ENCODE assay signal across 34 cellular contexts in genomic region chr1:25948641-25949040, GRCh38.
"Had no signal": no experiment of that assay in that cellular context is flagged by ENCODE, and none has a peak within 500 bp of the region (broad histone marks: within the 10 kb centered on the region; RNA-seq: fewer than 3 reads in every experiment).

No MANE protein-coding gene starts in this region.

- H3K27ac Mint-ChIP-seq: activated B cell treated with CpG ODN at 0.5 μM for 24 hours; activated CD4-positive, alpha-beta memory T cell treated with anti-CD3 and anti-CD28 coated beads, Interleukin-2, amount 10 ng/mL, durations not matched to agents 7 days and 5 days; activated CD4-positive, alpha-beta T cell treated with anti-CD3 and anti-CD28 coated beads, Interleukin-2, amount 10 ng/mL, durations not matched to agents 24 days and 14 days; activated CD8-positive, alpha-beta memory T cell treated with anti-CD3 and anti-CD28 coated beads, Interleukin-2, amount 10 ng/mL, durations not matched to agents 7 days and 5 days; activated CD8-positive, alpha-beta T cell treated with anti-CD3 and anti-CD28 coated beads, Interleukin-2, amount 10 ng/mL, durations not matched to agents 7 days and 5 days; activated naive CD4-positive, alpha-beta T cell treated with anti-CD3 and anti-CD28 coated beads, Interleukin-2, amount 10 ng/mL, durations not matched to agents 7 days and 5 days; activated naive CD4-positive, alpha-beta T cell treated with anti-CD3 and anti-CD28 coated beads, Interleukin-2, amount 50 U/mL, for 24 hours; activated naive CD8-positive, alpha-beta T cell; activated naive CD8-positive, alpha-beta T cell treated with anti-CD3 and anti-CD28 coated beads, Interleukin-2, amount 10 ng/mL, durations not matched to agents 7 days and 5 days; activated naive CD8-positive, alpha-beta T cell treated with anti-CD3 and anti-CD28 coated beads, Interleukin-2, amount 50 U/mL, for 24 hours; activated T-cell treated with anti-CD3 and anti-CD28 coated beads, Interleukin-2, amount 50 U/mL, for 24 hours; activated T-helper 2 cell treated with anti-CD3 and anti-CD28 coated beads, Interferon-gamma antibody, Interleukin-2, Interleukin-4, amounts not matched to agents 10 μg/mL and 5 μg/mL and 100 μg/mL, durations not matched to agents 14 hours and 24 hours and 36 hours; T-helper 1 cell treated with Interleukin-12 subunit alpha and Interleukin-12 subunit beta and Interleukin-4 antibody, amounts not matched to agents 30 μg/mL and 1 μg/mL, for 36 hours; T-helper 2 cell treated with Interferon-gamma antibody and Interleukin-4, amounts not matched to agents 5 μg/mL and 100 μg/mL, for 36 hours had no signal

- H3K27ac ChIP-seq: body of pancreas, brain microvascular endothelial cell, breast epithelium, VCaP had no signal

- H3K9me3 Mint-ChIP-seq: activated CD4-positive, alpha-beta memory T cell treated with anti-CD3 and anti-CD28 coated beads, Interleukin-2, amount 10 ng/mL, durations not matched to agents 7 days and 5 days; activated naive CD4-positive, alpha-beta T cell treated with anti-CD3 and anti-CD28 coated beads, Interleukin-2, amount 50 U/mL, for 24 hours had no signal

- H3K4me1 ChIP-seq: body of pancreas, breast epithelium had no signal

- H3K4me3 ChIP-seq: body of pancreas, breast epithelium had no signal

- DNase-seq: activated B cell treated with CpG ODN at 0.5 μM for 24 hours; activated CD4-positive, alpha-beta memory T cell treated with anti-CD3 and anti-CD28 coated beads, Interleukin-2, amount 10 ng/mL, durations not matched to agents 7 days and 5 days; activated CD4-positive, alpha-beta T cell treated with anti-CD3 and anti-CD28 coated beads for 4 hours; activated CD4-positive, alpha-beta T cell treated with anti-CD3 and anti-CD28 coated beads, Interleukin-2, amount 10 ng/mL, durations not matched to agents 24 days and 14 days; activated CD4-positive, alpha-beta T cell treated with anti-CD3 and anti-CD28 coated beads, Interleukin-2, amount 50 U/mL, for 1 hour; activated CD4-positive, alpha-beta T cell treated with anti-CD3 and anti-CD28 coated beads, Interleukin-2, amount 50 U/mL, for 4 hours; activated CD4-positive, CD25-positive, alpha-beta regulatory T cell treated with anti-CD3 and anti-CD28 coated beads, Interleukin-2, amount 50 U/mL, for 72 hours; activated CD8-positive, alpha-beta memory T cell treated with anti-CD3 and anti-CD28 coated beads for 24 hours; activated CD8-positive, alpha-beta memory T cell treated with anti-CD3 and anti-CD28 coated beads, Interleukin-2, amount 10 ng/mL, durations not matched to agents 7 days and 5 days; activated CD8-positive, alpha-beta memory T cell treated with anti-CD3 and anti-CD28 coated beads, Interleukin-2, amount 50 U/mL, for 48 hours; activated CD8-positive, alpha-beta T cell treated with anti-CD3 and anti-CD28 coated beads, Interleukin-2, amount 10 ng/mL, durations not matched to agents 7 days and 5 days; activated effector memory CD4-positive, alpha-beta T cell treated with Interleukin-2 at 50 U/mL for 16 hours; activated gamma-delta T cell; activated naive CD4-positive, alpha-beta T cell treated with anti-CD3 and anti-CD28 coated beads, Interleukin-2, amount 10 ng/mL, durations not matched to agents 7 days and 5 days; activated naive CD4-positive, alpha-beta T cell treated with Interleukin-2 at 50 U/mL for 16 hours; activated naive CD8-positive, alpha-beta T cell treated with anti-CD3 and anti-CD28 coated beads, Interleukin-2, amount 10 ng/mL, durations not matched to agents 7 days and 5 days; activated naive CD8-positive, alpha-beta T cell treated with anti-CD3 and anti-CD28 coated beads, Interleukin-2, amount 50 U/mL, for 24 hours; activated T-cell treated with anti-CD3 and anti-CD28 coated beads, Interleukin-2, amount 50 U/mL, for 24 hours; activated T-cell treated with anti-CD3 and anti-CD28 coated beads, Interleukin-2, amount 50 U/mL, for 48 hours; amniotic stem cell; aorta; body of pancreas; brain microvascular endothelial cell; central memory CD4-positive, alpha-beta T cell; T-helper 1 cell; T-helper 2 cell; T-helper 9 cell had no signal

- H3K27me3 ChIP-seq: body of pancreas, brain microvascular endothelial cell, breast epithelium had no signal

- H3K4me3 Mint-ChIP-seq: activated B cell treated with CpG ODN at 0.5 μM for 24 hours; activated CD4-positive, alpha-beta memory T cell treated with anti-CD3 and anti-CD28 coated beads, Interleukin-2, amount 10 ng/mL, durations not matched to agents 7 days and 5 days; activated CD4-positive, alpha-beta T cell treated with anti-CD3 and anti-CD28 coated beads, Interleukin-2, amount 10 ng/mL, durations not matched to agents 24 days and 14 days; activated CD8-positive, alpha-beta memory T cell treated with anti-CD3 and anti-CD28 coated beads, Interleukin-2, amount 10 ng/mL, durations not matched to agents 7 days and 5 days; activated CD8-positive, alpha-beta T cell treated with anti-CD3 and anti-CD28 coated beads, Interleukin-2, amount 10 ng/mL, durations not matched to agents 7 days and 5 days; activated naive CD4-positive, alpha-beta T cell treated with anti-CD3 and anti-CD28 coated beads, Interleukin-2, amount 10 ng/mL, durations not matched to agents 7 days and 5 days; activated naive CD4-positive, alpha-beta T cell treated with anti-CD3 and anti-CD28 coated beads, Interleukin-2, amount 50 U/mL, for 24 hours; activated naive CD8-positive, alpha-beta T cell; activated naive CD8-positive, alpha-beta T cell treated with anti-CD3 and anti-CD28 coated beads, Interleukin-2, amount 10 ng/mL, durations not matched to agents 7 days and 5 days; activated naive CD8-positive, alpha-beta T cell treated with anti-CD3 and anti-CD28 coated beads, Interleukin-2, amount 50 U/mL, for 24 hours; activated T-cell treated with anti-CD3 and anti-CD28 coated beads, Interleukin-2, amount 50 U/mL, for 24 hours; T-helper 1 cell treated with Interleukin-12 subunit alpha and Interleukin-12 subunit beta and Interleukin-4 antibody, amounts not matched to agents 30 μg/mL and 1 μg/mL, for 36 hours; T-helper 2 cell treated with Interferon-gamma antibody and Interleukin-4, amounts not matched to agents 5 μg/mL and 100 μg/mL, for 36 hours had no signal

- ATAC-seq: activated CD8-positive, alpha-beta memory T cell treated with anti-CD3 and anti-CD28 coated beads, Interleukin-2, amount 10 ng/mL, durations not matched to agents 7 days and 5 days; activated CD8-positive, alpha-beta T cell treated with anti-CD3 and anti-CD28 coated beads, Interleukin-2, amount 10 ng/mL, durations not matched to agents 7 days and 5 days; activated naive CD8-positive, alpha-beta T cell treated with anti-CD3 and anti-CD28 coated beads, Interleukin-2, amount 50 U/mL, for 24 hours; body of pancreas had no signal

- H3K36me3 Mint-ChIP-seq: activated CD8-positive, alpha-beta memory T cell treated with anti-CD3 and anti-CD28 coated beads, Interleukin-2, amount 10 ng/mL, durations not matched to agents 7 days and 5 days; activated naive CD4-positive, alpha-beta T cell treated with anti-CD3 and anti-CD28 coated beads, Interleukin-2, amount 10 ng/mL, durations not matched to agents 7 days and 5 days; activated naive CD4-positive, alpha-beta T cell treated with anti-CD3 and anti-CD28 coated beads, Interleukin-2, amount 50 U/mL, for 24 hours; activated naive CD8-positive, alpha-beta T cell treated with anti-CD3 and anti-CD28 coated beads, Interleukin-2, amount 10 ng/mL, durations not matched to agents 7 days and 5 days had no signal

- H3K27me3 Mint-ChIP-seq: activated B cell treated with CpG ODN at 0.5 μM for 24 hours; activated CD4-positive, alpha-beta memory T cell treated with anti-CD3 and anti-CD28 coated beads, Interleukin-2, amount 10 ng/mL, durations not matched to agents 7 days and 5 days; activated CD4-positive, alpha-beta T cell treated with anti-CD3 and anti-CD28 coated beads, Interleukin-2, amount 10 ng/mL, durations not matched to agents 24 days and 14 days; activated CD8-positive, alpha-beta memory T cell treated with anti-CD3 and anti-CD28 coated beads, Interleukin-2, amount 10 ng/mL, durations not matched to agents 7 days and 5 days; activated naive CD4-positive, alpha-beta T cell treated with anti-CD3 and anti-CD28 coated beads, Interleukin-2, amount 50 U/mL, for 24 hours; activated naive CD8-positive, alpha-beta T cell; activated naive CD8-positive, alpha-beta T cell treated with anti-CD3 and anti-CD28 coated beads, Interleukin-2, amount 10 ng/mL, durations not matched to agents 7 days and 5 days; activated naive CD8-positive, alpha-beta T cell treated with anti-CD3 and anti-CD28 coated beads, Interleukin-2, amount 50 U/mL, for 24 hours; activated T-cell treated with anti-CD3 and anti-CD28 coated beads, Interleukin-2, amount 50 U/mL, for 24 hours had no signal

- H3K36me3 ChIP-seq: brain microvascular endothelial cell, breast epithelium had no signal

- H3K4me1 Mint-ChIP-seq: activated B cell treated with CpG ODN at 0.5 μM for 24 hours; activated CD4-positive, alpha-beta memory T cell treated with anti-CD3 and anti-CD28 coated beads, Interleukin-2, amount 10 ng/mL, durations not matched to agents 7 days and 5 days; activated naive CD4-positive, alpha-beta T cell treated with anti-CD3 and anti-CD28 coated beads, Interleukin-2, amount 10 ng/mL, durations not matched to agents 7 days and 5 days; activated naive CD4-positive, alpha-beta T cell treated with anti-CD3 and anti-CD28 coated beads, Interleukin-2, amount 50 U/mL, for 24 hours; activated naive CD8-positive, alpha-beta T cell treated with anti-CD3 and anti-CD28 coated beads, Interleukin-2, amount 50 U/mL, for 24 hours had no signal
